21 cellular contexts compared by ENCODE assay signal in the genomic region with DNA sequence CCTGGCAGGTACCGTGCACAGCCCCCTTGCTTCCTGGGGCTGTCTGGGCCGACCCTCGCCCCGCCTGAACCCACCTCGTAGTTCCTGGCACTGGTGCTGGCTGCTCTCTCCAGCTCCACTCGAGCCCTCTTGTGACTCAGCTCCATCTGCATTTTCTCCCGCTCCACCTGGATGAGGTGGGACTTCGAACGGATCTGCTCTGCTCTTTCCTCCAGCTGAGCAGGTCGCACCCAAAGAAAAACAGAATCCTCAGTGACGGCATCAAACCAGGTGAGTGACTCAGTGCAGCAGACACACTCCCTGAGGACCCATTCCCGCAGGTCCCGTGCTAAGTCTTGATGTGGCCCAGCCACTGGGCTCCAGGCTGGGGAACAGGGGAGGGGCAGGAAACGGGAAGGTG. TPM values are rescaled to one million over a fixed set of nuclear protein-coding genes. Genes with fewer than 3 reads are reported as not detected.
DNase-seq lines count a peak whose midpoint lies in the region; ATAC-seq and TF ChIP-seq lines count a peak whose summit lies in the region.
"Had no signal": no experiment of that assay in that cellular context is flagged by ENCODE, and none has a peak within 500 bp of the region (broad histone marks: within the 10 kb centered on the region; RNA-seq: fewer than 3 reads in every experiment).

No MANE protein-coding gene starts in this region.

- H3K27me3 ChIP-seq in lower lobe of right lung (ENCODE audit: low read depth): no peaks in the 10 kb centered on the region
- H3K27me3 ChIP-seq: tibial artery had no signal

- no peaks in the 10 kb centered on the region for H3K27me3 Mint-ChIP-seq in stimulated activated naive CD8-positive, alpha-beta T cell treated with anti-CD3 and anti-CD28 coated beads, Interleukin-15, amount 100 ng/mL, for 72 hours
- peaks cover 5% of the 10 kb centered on the region for H3K27me3 Mint-ChIP-seq in endothelial cell (ENCODE audit: unreplicated experiment)
- H3K27me3 Mint-ChIP-seq: activated CD8-positive, alpha-beta T cell treated with anti-CD3 and anti-CD28 coated beads for 36 hours; activated naive CD8-positive, alpha-beta T cell; activated T-helper 17 cell treated with anti-CD3 and anti-CD28 coated beads, Interleukin-2, amount 50 U/mL, for 72 hours; CD4-positive, alpha-beta memory T cell; stimulated activated naive CD8-positive, alpha-beta T cell treated with anti-CD3 and anti-CD28 coated beads, Interleukin-15, Interleukin-2, amounts not matched to agents 100 ng/mL and 50 ng/mL, for 24 hours had no signal

- no peak for DNase-seq in stimulated activated naive CD8-positive, alpha-beta T cell treated with anti-CD3 and anti-CD28 coated beads, Interleukin-15, amount 100 ng/mL, for 72 hours
- DNase-seq in stimulated activated naive CD8-positive, alpha-beta T cell treated with anti-CD3 and anti-CD28 coated beads, Interleukin-15, Interleukin-2, amounts not matched to agents 100 U/mL and 50 U/mL, for 24 hours: no peak
- DNase-seq in endothelial cell (ENCODE audit: low spot score) (no peak), lower lobe of right lung (no peak), middle frontal gyrus (ENCODE audit: extremely low spot score, low spot score) (no peak), medulla oblongata (ENCODE audit: extremely low spot score) (no peak)
- no peak for DNase-seq in activated CD4-positive, alpha-beta T cell treated with anti-CD3 and anti-CD28 coated beads, Interleukin-2, amount 50 U/mL, for 1 hour
- no peak for DNase-seq in stimulated activated CD4-positive, alpha-beta T cell treated with anti-CD3 and anti-CD28 coated beads, Interleukin-2, amount 100 ng/mL, for 24 hours
- DNase-seq: activated CD8-positive, alpha-beta T cell treated with anti-CD3 and anti-CD28 coated beads for 36 hours; anterior cingulate cortex; caudate nucleus; CD4-positive, alpha-beta memory T cell; mesenchymal stem cell; NCI-H1105 treated with DMSO at 0.1 percent for 48 hours; NCI-H2029; NCI-H526; tibial artery had no signal

- ATAC-seq in stimulated activated naive CD8-positive, alpha-beta T cell treated with anti-CD3 and anti-CD28 coated beads, Interleukin-15, amount 100 ng/mL, for 72 hours: no peak
- no peak for ATAC-seq in stimulated activated naive CD8-positive, alpha-beta T cell treated with anti-CD3 and anti-CD28 coated beads, Interleukin-15, Interleukin-2, amounts not matched to agents 100 U/mL and 50 U/mL, for 24 hours
- peak; percentile 81 to 86 for ATAC-seq in lower lobe of right lung
- ATAC-seq: activated CD4-positive, CD25-positive, alpha-beta regulatory T cell treated with anti-CD3 and anti-CD28 coated beads, Interleukin-2, amount 50 U/mL, for 24 hours; activated CD8-positive, alpha-beta T cell treated with anti-CD3 and anti-CD28 coated beads for 36 hours; activated T-helper 17 cell treated with anti-CD3 and anti-CD28 coated beads, Interleukin-2, amount 50 U/mL, for 72 hours had no signal

- peak overlapping the region; percentile 42 to 49 for H3K27ac Mint-ChIP-seq in stimulated activated naive CD8-positive, alpha-beta T cell treated with anti-CD3 and anti-CD28 coated beads, Interleukin-15, amount 100 ng/mL, for 72 hours
- no peak overlapping the region for H3K27ac Mint-ChIP-seq in endothelial cell (ENCODE audit: unreplicated experiment)
- H3K27ac Mint-ChIP-seq: activated CD8-positive, alpha-beta T cell treated with anti-CD3 and anti-CD28 coated beads for 36 hours; activated naive CD8-positive, alpha-beta T cell; activated T-helper 17 cell treated with anti-CD3 and anti-CD28 coated beads, Interleukin-2, amount 50 U/mL, for 72 hours; stimulated activated naive CD8-positive, alpha-beta T cell treated with anti-CD3 and anti-CD28 coated beads, Interleukin-15, Interleukin-2, amounts not matched to agents 100 ng/mL and 50 ng/mL, for 24 hours had no signal

- no peaks in the 10 kb centered on the region for H3K9me3 Mint-ChIP-seq in stimulated activated naive CD8-positive, alpha-beta T cell treated with anti-CD3 and anti-CD28 coated beads, Interleukin-15, amount 100 ng/mL, for 72 hours
- no peaks in the 10 kb centered on the region for H3K9me3 Mint-ChIP-seq in endothelial cell (ENCODE audit: unreplicated experiment)
- H3K9me3 Mint-ChIP-seq: activated CD8-positive, alpha-beta T cell treated with anti-CD3 and anti-CD28 coated beads for 36 hours; activated T-helper 17 cell treated with anti-CD3 and anti-CD28 coated beads, Interleukin-2, amount 50 U/mL, for 72 hours; CD4-positive, alpha-beta memory T cell; stimulated activated naive CD8-positive, alpha-beta T cell treated with anti-CD3 and anti-CD28 coated beads, Interleukin-15, Interleukin-2, amounts not matched to agents 100 ng/mL and 50 ng/mL, for 24 hours had no signal

- TF ChIP-seq CTCF in endothelial cell (IDR thresholded peaks at IDR 0.05; ENCODE audit: unreplicated experiment): no peak
- no peak for TF ChIP-seq CTCF in lower lobe of right lung (IDR thresholded peaks at IDR 0.05)

- H3K36me3 Mint-ChIP-seq in endothelial cell (ENCODE audit: low read depth, unreplicated experiment): peaks cover 33% of the 10 kb centered on the region

- peaks cover 10% of the 10 kb centered on the region for H3K4me1 Mint-ChIP-seq in stimulated activated naive CD8-positive, alpha-beta T cell treated with anti-CD3 and anti-CD28 coated beads, Interleukin-15, amount 100 ng/mL, for 72 hours
- H3K4me1 Mint-ChIP-seq in endothelial cell (ENCODE audit: unreplicated experiment): no peaks in the 10 kb centered on the region

- H3K4me3 ChIP-seq in lower lobe of right lung: no peak overlapping the region
- H3K4me3 ChIP-seq: tibial artery had no signal

- intact Hi-C loops in lower lobe of right lung (cut with DNase I): no loop called here

- H3K9me3 ChIP-seq in lower lobe of right lung: no peaks in the 10 kb centered on the region
- H3K9me3 ChIP-seq: tibial artery had no signal

- H3K27ac ChIP-seq in lower lobe of right lung: peak overlapping the region; percentile 63
- H3K27ac ChIP-seq: tibial artery had no signal

- no peak overlapping the region for H3K4me3 Mint-ChIP-seq in stimulated activated naive CD8-positive, alpha-beta T cell treated with anti-CD3 and anti-CD28 coated beads, Interleukin-15, amount 100 ng/mL, for 72 hours
- peak overlapping the region; percentile 33 for H3K4me3 Mint-ChIP-seq in endothelial cell (ENCODE audit: unreplicated experiment)
- H3K4me3 Mint-ChIP-seq: activated CD8-positive, alpha-beta T cell treated with anti-CD3 and anti-CD28 coated beads for 36 hours; activated naive CD8-positive, alpha-beta T cell; activated T-helper 17 cell treated with anti-CD3 and anti-CD28 coated beads, Interleukin-2, amount 50 U/mL, for 72 hours; CD4-positive, alpha-beta memory T cell; stimulated activated naive CD8-positive, alpha-beta T cell treated with anti-CD3 and anti-CD28 coated beads, Interleukin-15, Interleukin-2, amounts not matched to agents 100 ng/mL and 50 ng/mL, for 24 hours had no signal

- peaks cover 22% of the 10 kb centered on the region for H3K4me1 ChIP-seq in lower lobe of right lung

- peaks cover 88% of the 10 kb centered on the region for H3K36me3 ChIP-seq in lower lobe of right lung

RNA-seq across cellular contexts. Expression of gene MAD1L1, which starts 7.4 kb away (rescaled TPM):
- total RNA-seq in endothelial cell (ENCODE audit: unreplicated experiment) (43.3 TPM), lower lobe of right lung (44.5 TPM)

RNA-seq across cellular contexts. Expression of gene MRM2, which starts 16.7 kb away (rescaled TPM):
- total RNA-seq in endothelial cell (ENCODE audit: unreplicated experiment): 19.1 TPM
- 22.6 TPM for total RNA-seq in lower lobe of right lung

RNA-seq across cellular contexts. Expression of gene NUDT1, which starts 16.7 kb away (rescaled TPM):
- 14.2 TPM for total RNA-seq in endothelial cell (ENCODE audit: unreplicated experiment)
- 10.2 TPM for total RNA-seq in lower lobe of right lung

Comparison
In these comparisons a context has a peak if more than half of its experiments do, and no peak if none do; other contexts are left out.
1. ATAC-seq: peak in lower lobe of right lung (2 of 2); none in stimulated activated naive CD8-positive, alpha-beta T cell treated with anti-CD3 and anti-CD28 coated beads, Interleukin-15, amount 100 ng/mL, for 72 hours (single experiment) and stimulated activated naive CD8-positive, alpha-beta T cell treated with anti-CD3 and anti-CD28 coated beads, Interleukin-15, Interleukin-2, amounts not matched to agents 100 U/mL and 50 U/mL, for 24 hours (single experiment).